ENCODE assay signal across 1 cellular context in the genomic region with DNA sequence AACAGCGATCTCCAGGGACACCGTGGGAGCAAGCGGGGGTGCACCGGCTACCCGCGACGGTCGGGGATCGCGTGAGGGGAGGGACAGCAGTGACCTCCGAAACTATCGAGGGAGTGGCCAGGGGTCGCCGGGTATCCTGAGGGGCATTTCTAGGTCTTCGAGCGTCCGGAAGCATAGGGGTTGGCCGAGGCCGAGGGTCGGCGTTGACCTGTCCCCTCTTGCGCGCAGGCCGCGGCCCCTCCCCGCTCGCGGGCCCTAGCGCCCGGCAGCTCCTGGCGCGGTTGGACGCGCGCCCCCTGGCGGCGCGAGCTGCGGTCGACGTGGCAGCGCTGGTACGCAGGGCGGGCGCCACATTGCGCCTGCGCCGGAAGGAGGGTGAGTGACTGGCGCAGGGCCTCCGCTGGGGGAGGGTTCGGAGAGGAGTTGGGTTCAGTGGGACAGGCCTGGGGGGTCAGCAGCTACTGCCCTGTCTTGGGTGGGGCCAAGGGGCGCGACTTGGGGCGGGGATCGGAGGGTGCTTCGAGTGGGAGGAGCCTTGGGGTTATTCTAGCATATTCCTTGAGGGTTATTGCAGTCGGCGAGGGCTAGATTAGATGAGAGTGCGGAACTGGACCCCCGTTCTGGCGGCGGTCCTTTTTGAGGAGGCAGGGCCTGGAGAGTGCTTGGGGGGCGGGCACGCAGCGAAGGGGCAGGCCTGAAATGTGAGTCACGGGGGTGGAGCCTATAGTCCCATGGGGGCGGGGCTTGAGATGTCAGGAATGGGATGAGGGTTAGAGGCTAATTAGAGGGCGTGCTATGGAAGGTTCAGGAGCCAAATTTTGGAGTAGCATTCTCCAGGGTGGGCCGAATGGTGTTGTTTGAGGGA.
TF ChIP-seq lines count a peak whose summit lies in the region.

No MANE protein-coding gene starts in this region.

TF ChIP-seq in Ishikawa, 13 proteins besides CTCF, POLR2A, EP300 and RAD21:
- TF ChIP-seq TCF12 (IDR thresholded peaks at IDR 0.05; ENCODE audit: low read depth) = no peak
- TF ChIP-seq, protein P1, sequence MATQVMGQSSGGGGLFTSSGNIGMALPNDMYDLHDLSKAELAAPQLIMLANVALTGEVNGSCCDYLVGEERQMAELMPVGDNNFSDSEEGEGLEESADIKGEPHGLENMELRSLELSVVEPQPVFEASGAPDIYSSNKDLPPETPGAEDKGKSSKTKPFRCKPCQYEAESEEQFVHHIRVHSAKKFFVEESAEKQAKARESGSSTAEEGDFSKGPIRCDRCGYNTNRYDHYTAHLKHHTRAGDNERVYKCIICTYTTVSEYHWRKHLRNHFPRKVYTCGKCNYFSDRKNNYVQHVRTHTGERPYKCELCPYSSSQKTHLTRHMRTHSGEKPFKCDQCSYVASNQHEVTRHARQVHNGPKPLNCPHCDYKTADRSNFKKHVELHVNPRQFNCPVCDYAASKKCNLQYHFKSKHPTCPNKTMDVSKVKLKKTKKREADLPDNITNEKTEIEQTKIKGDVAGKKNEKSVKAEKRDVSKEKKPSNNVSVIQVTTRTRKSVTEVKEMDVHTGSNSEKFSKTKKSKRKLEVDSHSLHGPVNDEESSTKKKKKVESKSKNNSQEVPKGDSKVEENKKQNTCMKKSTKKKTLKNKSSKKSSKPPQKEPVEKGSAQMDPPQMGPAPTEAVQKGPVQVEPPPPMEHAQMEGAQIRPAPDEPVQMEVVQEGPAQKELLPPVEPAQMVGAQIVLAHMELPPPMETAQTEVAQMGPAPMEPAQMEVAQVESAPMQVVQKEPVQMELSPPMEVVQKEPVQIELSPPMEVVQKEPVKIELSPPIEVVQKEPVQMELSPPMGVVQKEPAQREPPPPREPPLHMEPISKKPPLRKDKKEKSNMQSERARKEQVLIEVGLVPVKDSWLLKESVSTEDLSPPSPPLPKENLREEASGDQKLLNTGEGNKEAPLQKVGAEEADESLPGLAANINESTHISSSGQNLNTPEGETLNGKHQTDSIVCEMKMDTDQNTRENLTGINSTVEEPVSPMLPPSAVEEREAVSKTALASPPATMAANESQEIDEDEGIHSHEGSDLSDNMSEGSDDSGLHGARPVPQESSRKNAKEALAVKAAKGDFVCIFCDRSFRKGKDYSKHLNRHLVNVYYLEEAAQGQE (IDR thresholded peaks at IDR 0.05; ENCODE audit: low read depth) = no peak
- TF ChIP-seq FOXM1 (IDR thresholded peaks at IDR 0.05; ENCODE audit: borderline replicate concordance, low read depth) = no peak
- TF ChIP-seq, protein P2, sequence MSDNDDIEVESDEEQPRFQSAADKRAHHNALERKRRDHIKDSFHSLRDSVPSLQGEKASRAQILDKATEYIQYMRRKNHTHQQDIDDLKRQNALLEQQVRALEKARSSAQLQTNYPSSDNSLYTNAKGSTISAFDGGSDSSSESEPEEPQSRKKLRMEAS (IDR thresholded peaks at IDR 0.05) = peak; percentile 11; the same call in 1 of the 2 replicates
